17 cellular contexts compared by ENCODE assay signal in the genomic region with DNA sequence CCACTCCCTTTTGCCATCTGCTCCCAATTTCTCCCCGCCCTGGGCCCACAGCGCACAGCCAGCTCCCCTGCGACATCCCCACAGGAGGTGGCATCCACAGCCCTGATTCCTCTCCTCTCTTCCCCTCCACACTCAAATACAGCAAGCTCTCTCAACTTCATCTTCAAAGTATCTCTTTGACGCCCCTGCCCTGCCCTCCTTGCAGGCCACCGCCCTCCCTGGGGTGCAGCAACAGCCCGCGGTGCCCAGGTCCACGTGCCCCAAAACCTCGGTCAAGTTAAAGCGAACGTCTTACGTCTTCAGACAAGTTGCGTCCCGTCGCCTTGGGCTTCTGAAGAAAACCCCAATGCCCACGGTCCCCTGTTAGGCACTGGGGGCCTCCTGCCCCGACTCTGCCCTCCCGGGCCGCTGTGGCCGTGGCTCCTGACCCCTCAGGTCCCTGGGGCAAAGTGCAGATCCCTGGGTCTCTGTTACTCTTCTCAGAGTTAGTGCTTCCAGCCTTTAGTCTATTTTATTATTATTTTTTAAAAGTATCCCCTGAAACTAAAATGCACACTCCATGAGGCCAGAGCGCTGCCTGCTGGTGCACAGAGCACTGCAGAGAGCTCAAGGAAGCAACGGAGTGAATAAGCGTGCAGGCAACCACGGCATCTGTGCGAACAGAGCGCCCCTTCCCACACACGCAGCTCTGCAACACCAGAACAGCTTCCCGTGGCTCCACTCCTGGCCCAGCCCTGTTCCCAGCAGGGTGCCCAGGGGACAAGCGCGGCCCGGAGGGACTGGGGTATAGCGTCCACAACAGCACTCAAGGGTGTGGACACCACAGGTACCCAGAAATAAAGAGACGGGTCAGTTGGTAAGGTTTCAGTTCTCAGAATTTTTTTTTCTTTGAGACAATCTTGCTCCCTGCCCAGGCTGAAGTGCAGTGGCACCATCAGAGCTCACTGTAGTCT. TPM values are rescaled to one million over a fixed set of nuclear protein-coding genes. Genes with fewer than 3 reads are reported as not detected.
DNase-seq lines count a peak whose midpoint lies in the region; ATAC-seq and TF ChIP-seq lines count a peak whose summit lies in the region.
"Had no signal": no experiment of that assay in that cellular context is flagged by ENCODE, and none has a peak within 500 bp of the region (broad histone marks: within the 10 kb centered on the region; RNA-seq: fewer than 3 reads in every experiment).

No MANE protein-coding gene starts in this region.

- no peak for ATAC-seq in IMR-90 (ENCODE audit: low read depth)
- no peak for ATAC-seq in HG03460 (IDR thresholded peaks at IDR 0.05; ENCODE audit: unreplicated experiment)
- ATAC-seq: GM23338, HepG2 had no signal

- BruUV-seq in IMR-90 (replicated peaks; lab: Mats Ljungman, UMichigan) = no TSS peak

- no peak overlapping the region for H3K9ac ChIP-seq in IMR-90 (ENCODE audit: low read depth, low read length)

- H3K4ac ChIP-seq in IMR-90 (ENCODE audit: low read depth, low read length) = no peak overlapping the region

- peak overlapping the region; percentile 34 for H3K27ac Mint-ChIP-seq in mesothelial cell of epicardium
- H3K27ac Mint-ChIP-seq in T-helper 2 cell treated with Interferon-gamma antibody and Interleukin-4, amounts not matched to agents 5 μg/mL and 100 μg/mL, for 36 hours = no peak overlapping the region
- H3K27ac Mint-ChIP-seq: GM23338 had no signal

- H2BK20ac ChIP-seq in IMR-90 (ENCODE audit: low read depth, low read length) = no peak overlapping the region

- H3K4me3 ChIP-seq in IMR-90 (ENCODE audit: insufficient read depth, low read depth, low read length) = no peak overlapping the region
- H3K4me3 ChIP-seq: GM23338, HAP-1 had no signal

- no peak overlapping the region for H3K18ac ChIP-seq in IMR-90 (ENCODE audit: low read depth, low read length)

- no peak overlapping the region for H3K27ac ChIP-seq in IMR-90 (ENCODE audit: insufficient read depth, low read length)

- no peak overlapping the region for H4K8ac ChIP-seq in IMR-90 (ENCODE audit: low read depth in 2 of 2, low read length in 2 of 2)

- no peak overlapping the region for H3K4me3 Mint-ChIP-seq in mesothelial cell of epicardium
- no peak overlapping the region for H3K4me3 Mint-ChIP-seq in T-helper 2 cell treated with Interferon-gamma antibody and Interleukin-4, amounts not matched to agents 5 μg/mL and 100 μg/mL, for 36 hours
- H3K4me3 Mint-ChIP-seq: CD4-positive, CD25-positive, alpha-beta regulatory T cell; CD8-positive, alpha-beta memory T cell; GM23338 had no signal

- intact Hi-C loops in IMR-90 (cut with micrococcal nuclease) = no loop called here
- intact Hi-C loops in head of caudate nucleus (cut with DNase I) = no loop called here

- POLR2A ChIA-PET in IMR-90 (lab: Charles Lee; ENCODE audit: unreplicated experiment) = no interaction called here

- CTCF ChIA-PET in IMR-90 (lab: Yijun Ruan, JAX) = no interaction called here

- peaks cover 13% of the 10 kb centered on the region for H3K36me3 Mint-ChIP-seq in mesothelial cell of epicardium
- H3K36me3 Mint-ChIP-seq in T-helper 2 cell treated with Interferon-gamma antibody and Interleukin-4, amounts not matched to agents 5 μg/mL and 100 μg/mL, for 36 hours (ENCODE audit: low read depth) = no peaks in the 10 kb centered on the region

- H3K4me1 ChIP-seq in IMR-90 (ENCODE audit: control insufficient read depth, insufficient read depth, low read length) = no peaks in the 10 kb centered on the region
- H3K4me1 ChIP-seq: BE2C, HAP-1 had no signal

- H4K5ac ChIP-seq in IMR-90 (ENCODE audit: low read depth, low read length) = no peak overlapping the region

- no peaks in the 10 kb centered on the region for H3K9me3 ChIP-seq in IMR-90 (ENCODE audit: control insufficient read depth, insufficient read depth, low read length)
- H3K9me3 ChIP-seq: BE2C, HAP-1 had no signal

- dilution Hi-C loops in IMR-90 (cut with HindIII; ENCODE audit: low sequenced_read_pairs, unreplicated experiment) = no loop called here

- H3K79me1 ChIP-seq in IMR-90 (ENCODE audit: low read depth in 1 of 2, low read length in 2 of 2) = no peaks in the 10 kb centered on the region

- no peaks in the 10 kb centered on the region for H4K20me1 ChIP-seq in IMR-90 (ENCODE audit: insufficient read depth, low read length)

- H2BK120ac ChIP-seq in IMR-90 (ENCODE audit: low read depth, low read length) = no peak overlapping the region

- H2BK5ac ChIP-seq in IMR-90 (ENCODE audit: low read depth, low read length, poor library complexity, severe bottlenecking) = no peak overlapping the region

- no peak overlapping the region for H3K14ac ChIP-seq in IMR-90 (replicated peaks; ENCODE audit: low read depth, low read length)

- no peak overlapping the region for H2AFZ ChIP-seq in IMR-90 (replicated peaks; ENCODE audit: low read length, poor library complexity)
- H2AFZ ChIP-seq: GM23338 had no signal

- WGBS in IMR-90 (ENCODE audit: extremely low coverage in 2 of 2, insufficient read length in 1 of 2), 2 experiments = 96% methylated on average over 22 of the region's 33 CpGs; no CpG with 5 or more reads in 1 of the 2 experiments

- no peaks in the 10 kb centered on the region for H3K27me3 Mint-ChIP-seq in mesothelial cell of epicardium (ENCODE audit: low read depth)
- no peaks in the 10 kb centered on the region for H3K27me3 Mint-ChIP-seq in T-helper 2 cell treated with Interferon-gamma antibody and Interleukin-4, amounts not matched to agents 5 μg/mL and 100 μg/mL, for 36 hours (ENCODE audit: low read depth)
- H3K27me3 Mint-ChIP-seq: CD4-positive, CD25-positive, alpha-beta regulatory T cell had no signal

- H3K36me3 ChIP-seq in IMR-90 (ENCODE audit: control insufficient read depth, insufficient read depth, low read length) = peaks cover 4% of the 10 kb centered on the region; the same call in 1 of the 2 replicates
- H3K36me3 ChIP-seq: BE2C, HAP-1 had no signal

- H2BK15ac ChIP-seq in IMR-90 (ENCODE audit: low read depth, low read length) = no peak overlapping the region

- no peak overlapping the region for H4K91ac ChIP-seq in IMR-90 (ENCODE audit: insufficient read depth, low read depth, low read length)

- no peak overlapping the region for H3K4me2 ChIP-seq in IMR-90 (ENCODE audit: low read depth, low read length)
- H3K4me2 ChIP-seq: GM23338 had no signal

- no peaks in the 10 kb centered on the region for H3K27me3 ChIP-seq in IMR-90 (ENCODE audit: control insufficient read depth, insufficient read depth, low read length)
- H3K27me3 ChIP-seq: BE2C had no signal

- H3K4me1 Mint-ChIP-seq in mesothelial cell of epicardium = peaks cover 18% of the 10 kb centered on the region
- H3K4me1 Mint-ChIP-seq in T-helper 2 cell treated with Interferon-gamma antibody and Interleukin-4, amounts not matched to agents 5 μg/mL and 100 μg/mL, for 36 hours (ENCODE audit: low read depth) = no peaks in the 10 kb centered on the region
- H3K4me1 Mint-ChIP-seq: CD8-positive, alpha-beta memory T cell; GM23338 had no signal

- no peak overlapping the region for H2AK5ac ChIP-seq in IMR-90 (ENCODE audit: low read depth, low read length)

- H3K9me1 ChIP-seq in IMR-90 (ENCODE audit: insufficient read depth, low read length) = no peaks in the 10 kb centered on the region

- peak overlapping the region; percentile 17 for H2AK9ac ChIP-seq in IMR-90 (replicated peaks; ENCODE audit: low read depth, low read length, poor library complexity)

- TF ChIP-seq POLR2A in IMR-90 (IDR thresholded peaks at IDR 0.05; ENCODE audit: low read depth, low read length) = no peak

- DNase-seq in GM20000 (ENCODE audit: low spot score) (peak; percentile 4), IMR-90 (no peak), mesothelial cell of epicardium (ENCODE audit: low spot score in 2 of 2, unreplicated experiment in 2 of 2) (no peak), head of caudate nucleus (no peak), iPS-NIHi11 (ENCODE audit: low spot score) (no peak)
- DNase-seq in T-helper 2 cell treated with Interferon-gamma antibody and Interleukin-4, amounts not matched to agents 5 μg/mL and 100 μg/mL, for 36 hours (ENCODE audit: low spot score) = no peak
- DNase-seq: ACHN; BE2C; C1 segment of cervical spinal cord; CD4-positive, CD25-positive, alpha-beta regulatory T cell; CD8-positive, alpha-beta memory T cell; COR-L47; KG1 had no signal

- no peak overlapping the region for H3K56ac ChIP-seq in IMR-90 (ENCODE audit: extremely low read depth, insufficient read depth, low read length)

- TF ChIP-seq CTCF in GM20000 (IDR thresholded peaks at IDR 0.05; ENCODE audit: extremely low read depth, missing control alignments) (no peak), IMR-90 (conservative IDR thresholded peaks at IDR 0.05; ENCODE audit: low read depth, low read length) (no peak), mesothelial cell of epicardium (IDR thresholded peaks at IDR 0.05; ENCODE audit: unreplicated experiment) (no peak)

- no peak overlapping the region for H3K23ac ChIP-seq in IMR-90 (ENCODE audit: low read depth, low read length)

- TF ChIP-seq RAD21 in IMR-90 (IDR thresholded peaks at IDR 0.05; ENCODE audit: low read length) = no peak

- H3K9me3 Mint-ChIP-seq in mesothelial cell of epicardium = no peaks in the 10 kb centered on the region
- no peaks in the 10 kb centered on the region for H3K9me3 Mint-ChIP-seq in T-helper 2 cell treated with Interferon-gamma antibody and Interleukin-4, amounts not matched to agents 5 μg/mL and 100 μg/mL, for 36 hours
- H3K9me3 Mint-ChIP-seq: CD4-positive, CD25-positive, alpha-beta regulatory T cell; CD8-positive, alpha-beta memory T cell; GM23338 had no signal

- in situ Hi-C loops in IMR-90 (cut with MboI; ENCODE audit: low sequenced_read_pairs) = no loop called here

TF ChIP-seq in IMR-90, 13 proteins besides CTCF, POLR2A, EP300 and RAD21 (continues in another document):
- TF ChIP-seq MXI1 (IDR thresholded peaks at IDR 0.05; ENCODE audit: borderline replicate concordance, low read depth, low read length) (no peak), RFX5 (IDR thresholded peaks at IDR 0.05; ENCODE audit: low read depth, low read length) (no peak)

RNA-seq across cellular contexts. Expression of gene IL17D, which starts 26.4 kb away (rescaled TPM):
- total RNA-seq in IMR-90 (2012; rRNA removed) (0.56 and 0.72 TPM in 2 replicates), mesothelial cell of epicardium (5.4 to 6.2 TPM (median 5.9 TPM) in 3 replicates)
- 1.2 and 1.4 TPM in 2 replicates for polyA plus RNA-seq in IMR-90 (2012; rRNA removed)
- 0.89 and 1.9 TPM in 2 replicates for polyA plus RNA-seq in IMR-90 (2012; cell fraction: cytosol; rRNA removed)
- 1.4 TPM in 2 replicates for polyA plus RNA-seq in IMR-90 (2012; cell fraction: nucleus; rRNA removed; ENCODE audit: low replicate concordance)
- total RNA-seq: CD4-positive, CD25-positive, alpha-beta regulatory T cell had no signal

RNA-seq across cellular contexts. Expression of gene EEF1AKMT1, which starts 43.9 kb away (rescaled TPM):
- 10.6 and 11.7 TPM in 2 replicates for total RNA-seq in IMR-90 (2012; rRNA removed)
- polyA plus RNA-seq in IMR-90 (2012; rRNA removed) = 7.4 and 10.0 TPM in 2 replicates
- 2.6 and 6.9 TPM in 2 replicates for polyA plus RNA-seq in IMR-90 (2012; cell fraction: cytosol; rRNA removed)
- 0.54 and 5.8 TPM in 2 replicates for polyA plus RNA-seq in IMR-90 (2012; cell fraction: nucleus; rRNA removed; ENCODE audit: low replicate concordance)
- total RNA-seq in mesothelial cell of epicardium = 9.5 to 12.4 TPM (median 10.4 TPM) in 3 replicates
